Comparison of ENCODE assay signal across 8 cellular contexts in genomic region chr1:24932284-24932683, GRCh38. TPM values are rescaled to one million over a fixed set of nuclear protein-coding genes. Genes with fewer than 3 reads are reported as not detected.
DNase-seq lines count a peak whose midpoint lies in the region; ATAC-seq and TF ChIP-seq lines count a peak whose summit lies in the region.

No MANE protein-coding gene starts in this region.

- peak; percentile 76 for DNase-seq in AG08395 (ENCODE audit: low spot score)
- DNase-seq in H9: peak; percentile 83
- DNase-seq in T follicular helper cell (ENCODE audit: low read depth): peak; percentile 50
- DNase-seq in adrenal gland: peak in 5 of 7 donors; percentile 37 to 55 (median 47)
- DNase-seq in immature natural killer cell: peak; percentile 67 to 72 (median 68)
- DNase-seq in stimulated activated CD4-positive, alpha-beta T cell treated with anti-CD3 and anti-CD28 coated beads, TNF-alpha, amount 100 ng/mL, for 24 hours (ENCODE audit: low read depth in 3 of 3): peak in 2 of 3 experiments; percentile 44 to 63

- H3K79me1 ChIP-seq in H9 (ENCODE audit: insufficient read depth, low read depth, low read length, poor library complexity, severe bottlenecking): no peaks in the 10 kb centered on the region

- no peak for TF ChIP-seq POLR2A in adrenal gland (IDR thresholded peaks at IDR 0.05)

- no peak overlapping the region for H3K56ac ChIP-seq in H9 (ENCODE audit: insufficient read length, low read depth, low read length)

- no peak overlapping the region for H4K5ac ChIP-seq in H9 (ENCODE audit: insufficient read length, low read depth, low read length)

- H3K27me3 ChIP-seq in H9 (ENCODE audit: insufficient read depth, low read length) (peaks cover 57% of the 10 kb centered on the region), adrenal gland (peaks cover 78% of the 10 kb centered on the region)

- no peak overlapping the region for H3K23ac ChIP-seq in H9 (ENCODE audit: insufficient read length, low read depth, low read length)

- no peak overlapping the region for H3K9ac ChIP-seq in H9 (ENCODE audit: extremely low read depth, insufficient read length, low read length)

- no peak overlapping the region for H2BK120ac ChIP-seq in H9 (ENCODE audit: low read depth, low read length, poor library complexity, severe bottlenecking)

- WGBS in H9 (ENCODE audit: extremely low coverage, insufficient read length, low lambda C conversion rate): no CpG with 5 or more reads among the region's 34 CpGs
- WGBS in adrenal gland, 4 donors: 4 to 19% (median 8%) methylated on average over 4 to 34 of the region's 34 CpGs

- H3K9me3 Mint-ChIP-seq in H9: peaks cover 2 to 3% of the 10 kb centered on the region in 2 experiments; a peak in 2 of 5 replicates
- H3K9me3 Mint-ChIP-seq in immature natural killer cell: peaks cover 0 to 2% (median 0%) of the 10 kb centered on the region in 6 donors

- H3K4ac ChIP-seq in H9 (ENCODE audit: low read depth, low read length): no peak overlapping the region

- no peak overlapping the region for H2BK20ac ChIP-seq in H9 (ENCODE audit: low read depth, low read length, poor library complexity, severe bottlenecking)

- H2AFZ ChIP-seq in H9 (ENCODE audit: low read length): no peak overlapping the region

- H4K91ac ChIP-seq in H9 (ENCODE audit: insufficient read length, low read depth, low read length): no peak overlapping the region

- H3K36me3 Mint-ChIP-seq in H9 (ENCODE audit: insufficient read depth in 1 of 3, low read depth in 3 of 3): no peaks in the 10 kb centered on the region; a peak in 1 of 7 replicates
- peaks cover 15 to 20% (median 18%) of the 10 kb centered on the region in 3 donors for H3K36me3 Mint-ChIP-seq in immature natural killer cell

- no peak overlapping the region for H2BK15ac ChIP-seq in H9 (ENCODE audit: low read depth, low read length)

- H3K23me2 ChIP-seq in H9 (ENCODE audit: insufficient read length, low read depth, low read length, poor library complexity, severe bottlenecking): peaks cover 22% of the 10 kb centered on the region

- no peak overlapping the region for H2BK12ac ChIP-seq in H9 (ENCODE audit: insufficient read length, low read depth, low read length)

- no peak overlapping the region for H3K14ac ChIP-seq in H9 (ENCODE audit: insufficient read depth, low read length)

- H3K4me1 ChIP-seq in H9 (ENCODE audit: insufficient read depth, low read length) (peaks cover 5% of the 10 kb centered on the region; the same call in 1 of the 2 replicates), adrenal gland (replicated peaks in 1 of 2) (peaks cover 6 to 19% of the 10 kb centered on the region in 2 donors)

- H3K27me3 Mint-ChIP-seq in H9 (ENCODE audit: low read depth) (peaks cover 78% of the 10 kb centered on the region), immature natural killer cell (ENCODE audit: low read depth in 3 of 3) (peaks cover 26 to 45% (median 38%) of the 10 kb centered on the region in 3 donors)

- no peak overlapping the region for H2AK5ac ChIP-seq in H9 (ENCODE audit: insufficient read length, low read length)

- no peaks in the 10 kb centered on the region for H4K20me1 ChIP-seq in H9 (ENCODE audit: control insufficient read depth, insufficient read depth, insufficient read length)

- no peaks in the 10 kb centered on the region for H3K36me3 ChIP-seq in adrenal gland (replicated peaks in 1 of 2)

- TF ChIP-seq CTCF in H9 (conservative IDR thresholded peaks at IDR 0.05) (peak; percentile 91), adrenal gland (IDR thresholded peaks at IDR 0.05) (peak in 4 of 6 experiments; percentile 14 to 87 (median 60))

- H3K4me3 ChIP-seq in adrenal gland: peak overlapping the region in 2 of 4 donors; percentile 16 to 48

- no peak overlapping the region for H3T11ph ChIP-seq in H9 (ENCODE audit: low read length)

- no peak overlapping the region for H4K8ac ChIP-seq in H9 (replicated peaks; ENCODE audit: insufficient read length, low read depth, low read length)

- H3K79me2 ChIP-seq in H9 (ENCODE audit: insufficient read depth, low read length): no peaks in the 10 kb centered on the region

- H3K9me3 ChIP-seq in H9 (ENCODE audit: control insufficient read depth, low read depth, low read length) (no peaks in the 10 kb centered on the region), adrenal gland (replicated peaks in 1 of 3) (no peaks in the 10 kb centered on the region)

- ATAC-seq in HG03045 (IDR thresholded peaks at IDR 0.05; ENCODE audit: unreplicated experiment) (no peak), HG03342 (IDR thresholded peaks at IDR 0.05; ENCODE audit: unreplicated experiment) (no peak)

- peaks cover 39 to 64% of the 10 kb centered on the region in 2 experiments for H3K4me1 Mint-ChIP-seq in H9
- H3K4me1 Mint-ChIP-seq in immature natural killer cell: peaks cover 26 to 27% of the 10 kb centered on the region in 2 donors

- H3K27ac Mint-ChIP-seq in H9 (no peak overlapping the region), immature natural killer cell (no peak overlapping the region)

- peak overlapping the region; percentile 44 to 77; a peak in 4 of 5 replicates for H3K4me3 Mint-ChIP-seq in H9
- peak overlapping the region; percentile 42 to 65 (median 63) for H3K4me3 Mint-ChIP-seq in immature natural killer cell

- H3K27ac ChIP-seq in H9 (ENCODE audit: insufficient read length, low read depth, low read length): no peak overlapping the region
- H3K27ac ChIP-seq in adrenal gland: no peak overlapping the region

- intact Hi-C loops in adrenal gland (cut with DNase I): loop anchor here (5.0 to 10.0 kb wide), 2 partner anchors 103 to 170 kb away; no protein-coding TSS in a partner anchor

- no peak overlapping the region for H2BK5ac ChIP-seq in H9 (ENCODE audit: insufficient read length, low read length)

- peak overlapping the region; percentile 45 for H3K4me2 ChIP-seq in H9 (ENCODE audit: insufficient read depth, insufficient read length, low read length)

- H3K18ac ChIP-seq in H9 (ENCODE audit: insufficient read length, low read depth, low read length): no peak overlapping the region

RNA-seq across cellular contexts. Expression of gene RUNX3, which starts 2.2 kb away (rescaled TPM):
- total RNA-seq in H9 (2021) (0.33 and 0.35 TPM in 2 replicates), adrenal gland (1 to 10 TPM in 7 of 8 donors, under 1 TPM in 1; 0.79 to 7.5 (median 3.4) TPM)
- polyA plus RNA-seq in adrenal gland (1 to 10 TPM in 1 of 3 donors, under 1 TPM in 2; 0.73 to 1.0 (median 0.94) TPM), immature natural killer cell (100 to 1,000 TPM in 1 of 3 donors, 10 to 100 TPM in 2; 83.7 to 132 (median 93.2) TPM)
